10 cellular contexts compared by ENCODE assay signal in genomic region chr4:2257361-2258001, GRCh38. TPM values are rescaled to one million over a fixed set of nuclear protein-coding genes. Genes with fewer than 3 reads are reported as not detected.
A peak's percentile ranks its signal among the peaks of the same experiment; 100 is the strongest.
DNase-seq lines count a peak whose midpoint lies in the region; ATAC-seq and TF ChIP-seq lines count a peak whose summit lies in the region.
"Had no signal": no experiment of that assay in that cellular context is flagged by ENCODE, and none has a peak within 500 bp of the region (broad histone marks: within the 10 kb centered on the region; RNA-seq: fewer than 3 reads in every experiment).

No MANE protein-coding gene starts in this region.

- peaks cover 79% of the 10 kb centered on the region for H3K79me2 ChIP-seq in GM23248 (ENCODE audit: insufficient read depth)

- TF ChIP-seq POLR2A in esophagus squamous epithelium (IDR thresholded peaks at IDR 0.05): no peak

- no peak for ATAC-seq in HG03469 (IDR thresholded peaks at IDR 0.05; ENCODE audit: unreplicated experiment)

- in situ Hi-C loops in GM23248 (cut with MboI): no loop called here

- no peaks in the 10 kb centered on the region; the same call in 1 of the 2 replicates for H4K20me1 ChIP-seq in GM23248 (ENCODE audit: insufficient read depth)

- H3K4me1 Mint-ChIP-seq in nephron: peaks cover 24% of the 10 kb centered on the region

- H3K4me1 ChIP-seq in esophagus squamous epithelium: peaks cover 53 to 84% (median 57%) of the 10 kb centered on the region in 3 donors
- H3K4me1 ChIP-seq in GM23248 (ENCODE audit: insufficient read depth): 0 out of 2 replicates have a peak, but pooled peaks cover 8% of the 10 kb centered on the region

- no peaks in the 10 kb centered on the region for H3F3A ChIP-seq in GM23248 (ENCODE audit: insufficient read depth)

- peaks cover 11% of the 10 kb centered on the region for H3K36me3 Mint-ChIP-seq in nephron (ENCODE audit: low read depth)

- H3K4me3 ChIP-seq in esophagus squamous epithelium: no peak overlapping the region
- H3K4me3 ChIP-seq in GM23248: no peak overlapping the region

- no peak overlapping the region for H2AFZ ChIP-seq in GM23248

- intact Hi-C loops in esophagus squamous epithelium (cut with DNase I): loop anchor here (10.0 kb wide), 1 partner anchor 157 kb away; the partner anchor contains the start of genes CFAP99 and ZFYVE28

- H3K9me3 Mint-ChIP-seq in nephron: no peaks in the 10 kb centered on the region

- no peak overlapping the region for H3K4me2 ChIP-seq in GM23248 (ENCODE audit: unreplicated experiment)

- H3K4me3 Mint-ChIP-seq in nephron: peak overlapping the region in 1 of 3 experiments; percentile 62

- H3K27me3 Mint-ChIP-seq in nephron (ENCODE audit: low read depth): no peaks in the 10 kb centered on the region

- H3K9me2 ChIP-seq in GM23248 (ENCODE audit: insufficient read depth): no peaks in the 10 kb centered on the region

- 30 to 69% methylated on average over 2 of the region's 14 CpGs for WGBS in esophagus squamous epithelium, 2 donors
- 73 to 79% methylated on average over 14 of the region's 14 CpGs for WGBS in GM23248 (ENCODE audit: low coverage in 1 of 2, low lambda C conversion rate in 2 of 2, missing lambda C conversion rate in 2 of 2), 2 experiments

- H3K36me3 ChIP-seq in esophagus squamous epithelium: peaks cover 0 to 62% (median 3%) of the 10 kb centered on the region in 3 donors
- H3K36me3 ChIP-seq in GM23248 (ENCODE audit: low read depth): peaks cover 4% of the 10 kb centered on the region; the same call in 1 of the 2 replicates

- peak overlapping the region in 2 of 3 experiments; percentile 18 to 45 for H3K27ac Mint-ChIP-seq in nephron

- H3K27me3 ChIP-seq in esophagus squamous epithelium: no peaks in the 10 kb centered on the region
- H3K27me3 ChIP-seq in GM23248 (replicated peaks; ENCODE audit: insufficient read depth): no peaks in the 10 kb centered on the region

- TF ChIP-seq CTCF in esophagus squamous epithelium (IDR thresholded peaks at IDR 0.05): no peak
- TF ChIP-seq CTCF in nephron (IDR thresholded peaks at IDR 0.05; ENCODE audit: unreplicated experiment in 3 of 3): no peak

- H3K9ac ChIP-seq in GM23248: no peak overlapping the region

- H3K9me3 ChIP-seq in esophagus squamous epithelium: no peaks in the 10 kb centered on the region
- H3K9me3 ChIP-seq in GM23248 (ENCODE audit: low read depth): no peaks in the 10 kb centered on the region

- DNase-seq in activated effector memory CD4-positive, alpha-beta T cell treated with anti-CD3 and anti-CD28 coated beads, Interleukin-2, amount 50 U/mL, for 16 hours: peak; percentile 61
- no peak for DNase-seq in activated effector memory CD4-positive, alpha-beta T cell treated with Interleukin-2 at 50 U/mL for 16 hours
- no peak for DNase-seq in esophagus squamous epithelium (lab: John Stamatoyannopoulos, UW)
- DNase-seq in ureter (ENCODE audit: low spot score): peak; percentile 41
- no peak for DNase-seq in GM23248
- DNase-seq in GOT3 (lab: John Stamatoyannopoulos, UW): no peak
- DNase-seq: NCI-H1436 treated with DMSO at 0.1 percent for 48 hours, SHP77 treated with DMSO at 0.1 percent for 48 hours had no signal

- H3K27ac ChIP-seq in esophagus squamous epithelium: peak overlapping the region; percentile 74 to 98 (median 92)
- no peak overlapping the region for H3K27ac ChIP-seq in GM23248

RNA-seq across cellular contexts. Expression of gene MXD4, which starts 4.4 kb away (rescaled TPM):
- total RNA-seq in esophagus squamous epithelium (10 to 100 TPM; 12.9 to 32.2 (median 27.8) TPM), ureter (34.5 TPM)
- total RNA-seq in GM23248 (2014; rRNA removed; shearing (Covaris generic)): 70.1 and 70.5 TPM in 2 replicates
- 30.9 and 50.6 TPM in 2 replicates for polyA plus RNA-seq in GM23248 (2016; fragmentation: Nextera tagmentation; extraction: Ambion mirVana)

RNA-seq across cellular contexts. Expression of gene HAUS3, which starts 15.6 kb away (rescaled TPM):
- total RNA-seq in esophagus squamous epithelium (10 to 100 TPM in 3 of 4 donors, 1 to 10 TPM in 1; 8.9 to 13.0 (median 10.7) TPM), ureter (13.2 TPM)
- 10.2 and 14.9 TPM in 2 replicates for total RNA-seq in GM23248 (2014; rRNA removed; shearing (Covaris generic))
- 11.6 and 13.8 TPM in 2 replicates for polyA plus RNA-seq in GM23248 (2016; fragmentation: Nextera tagmentation; extraction: Ambion mirVana)

RNA-seq across cellular contexts. Expression of gene POLN, which starts 15.6 kb away (rescaled TPM):
- 1 to 10 TPM in 3 of 4 donors, under 1 TPM in 1; 0.19 to 1.5 (median 1.2) TPM for total RNA-seq in esophagus squamous epithelium
- total RNA-seq in ureter: 3.1 TPM
- 1.8 and 3.9 TPM in 2 replicates for total RNA-seq in GM23248 (2014; rRNA removed; shearing (Covaris generic))
- 0.91 and 1.6 TPM in 2 replicates for polyA plus RNA-seq in GM23248 (2016; fragmentation: Nextera tagmentation; extraction: Ambion mirVana)

Comparison
In these comparisons a context has a peak if more than half of its experiments do, and no peak if none do; other contexts are left out.
1. DNase-seq: peak in activated effector memory CD4-positive, alpha-beta T cell treated with anti-CD3 and anti-CD28 coated beads, Interleukin-2, amount 50 U/mL, for 16 hours (single experiment) and ureter (single experiment); none in activated effector memory CD4-positive, alpha-beta T cell treated with Interleukin-2 at 50 U/mL for 16 hours (single experiment), esophagus squamous epithelium (single experiment), GM23248 (single experiment) and GOT3 (single experiment).